In genomic region chr7:81501220-81501619, GRCh38 we compare ENCODE assay signal across 10 cellular contexts.
DNase-seq lines count a peak whose midpoint lies in the region; ATAC-seq, FAIRE-seq and TF ChIP-seq lines count a peak whose summit lies in the region.
"Had no signal": no experiment of that assay in that cellular context is flagged by ENCODE, and none has a peak within 500 bp of the region (broad histone marks: within the 10 kb centered on the region; RNA-seq: fewer than 3 reads in every experiment).

No MANE protein-coding gene starts in this region.

- H3K4me1 Mint-ChIP-seq in brain (peaks cover 24% of the 10 kb centered on the region), WTC11 (peaks cover 28% of the 10 kb centered on the region)

- no peaks in the 10 kb centered on the region for H3K9me3 Mint-ChIP-seq in brain
- peaks cover 9% of the 10 kb centered on the region for H3K9me3 Mint-ChIP-seq in WTC11

- DNase-seq in NCI-H1694 (lab: John Stamatoyannopoulos, UW) (peak; percentile 53), pons (ENCODE audit: low spot score) (peak; percentile 59), WTC11 (ENCODE audit: low spot score) (no peak)
- DNase-seq in activated CD4-positive, CD25-positive, alpha-beta regulatory T cell (lab: John Stamatoyannopoulos, UW), result no peak
- DNase-seq in activated CD8-positive, alpha-beta memory T cell treated with anti-CD3 and anti-CD28 coated beads for 24 hours, result no peak
- DNase-seq: activated CD8-positive, alpha-beta memory T cell treated with anti-CD3 and anti-CD28 coated beads, Interleukin-2, amount 50 U/mL, for 48 hours; NCI-H774 had no signal

- TF ChIP-seq CTCF in brain (conservative IDR thresholded peaks at IDR 0.05), result peak; percentile 65 to 71
- TF ChIP-seq CTCF in WTC11 (IDR thresholded peaks at IDR 0.05), result no peak

- no peaks in the 10 kb centered on the region for H3K36me3 Mint-ChIP-seq in brain
- H3K36me3 Mint-ChIP-seq in WTC11, result peaks cover 8% of the 10 kb centered on the region

- H3K27me3 Mint-ChIP-seq in brain (no peaks in the 10 kb centered on the region), WTC11 (ENCODE audit: low read depth) (no peaks in the 10 kb centered on the region)

- H3K27ac Mint-ChIP-seq in brain (peak overlapping the region in 1 of 5 experiments; percentile 33), WTC11 (no peak overlapping the region)

- CTCF ChIA-PET in WTC11 (lab: Charles Lee), result interaction anchor here (0.7 to 3.6 kb wide), 6 partner anchors 17 to 514 kb away, joined by 3 to 29 read pairs (median 7); no protein-coding TSS in a partner anchor

- ATAC-seq in WTC11, result no peak
- no peak for ATAC-seq in GM21529 (IDR thresholded peaks at IDR 0.05; ENCODE audit: unreplicated experiment)

- peak; percentile 66 for FAIRE-seq in G401.6 (lab: Jason Lieb, UNC)

- no peak overlapping the region for H3K4me3 Mint-ChIP-seq in brain
- H3K4me3 Mint-ChIP-seq in WTC11, result no peak overlapping the region

- POLR2A ChIA-PET in WTC11 (lab: Charles Lee), result interaction anchor here (0.5 kb wide), 1 partner anchor 1223 kb away, joined by 4 read pairs; no protein-coding TSS in a partner anchor

TF ChIP-seq in WTC11, 78 proteins besides CTCF, POLR2A, EP300 and RAD21:
- TF ChIP-seq ZMAT4 (CRISPR knock-in tag; IDR thresholded peaks at IDR 0.05) (no peak), PRDM15 (CRISPR knock-in tag; IDR thresholded peaks at IDR 0.05) (no peak), ZNF121 (CRISPR knock-in tag; IDR thresholded peaks at IDR 0.05) (no peak), GABPB1 (CRISPR knock-in tag; IDR thresholded peaks at IDR 0.05) (no peak), FOXP4 (CRISPR knock-in tag; IDR thresholded peaks at IDR 0.05) (no peak), E2F1 (CRISPR knock-in tag; IDR thresholded peaks at IDR 0.05) (no peak), CBFB (CRISPR knock-in tag; IDR thresholded peaks at IDR 0.05; ENCODE audit: low read depth) (no peak), CDX4 (CRISPR knock-in tag; IDR thresholded peaks at IDR 0.05; ENCODE audit: borderline replicate concordance) (no peak), ATF1 (CRISPR knock-in tag; IDR thresholded peaks at IDR 0.05) (no peak), HMGXB4 (CRISPR knock-in tag; IDR thresholded peaks at IDR 0.05) (no peak), IRF2 (CRISPR knock-in tag; IDR thresholded peaks at IDR 0.05; ENCODE audit: borderline replicate concordance, low read depth) (no peak), GRHL2 (CRISPR knock-in tag; IDR thresholded peaks at IDR 0.05; ENCODE audit: insufficient replicate concordance, severe bottlenecking) (no peak), PRRX2 (CRISPR knock-in tag; IDR thresholded peaks at IDR 0.05) (no peak), NFYB (CRISPR knock-in tag; conservative IDR thresholded peaks at IDR 0.05; ENCODE audit: low read depth) (no peak), GTF2I (CRISPR knock-in tag; conservative IDR thresholded peaks at IDR 0.05) (no peak), FOXK1 (CRISPR knock-in tag; IDR thresholded peaks at IDR 0.05) (no peak)

Comparison
In these comparisons a context has a peak if more than half of its experiments do, and no peak if none do; other contexts are left out.
1. DNase-seq: peak in NCI-H1694 (single experiment) and pons (single experiment); none in activated CD4-positive, CD25-positive, alpha-beta regulatory T cell (0 of 4), WTC11 (single experiment) and activated CD8-positive, alpha-beta memory T cell treated with anti-CD3 and anti-CD28 coated beads for 24 hours (single experiment).